Comparison of ENCODE assay signal across 18 cellular contexts in genomic region chr1:231699769-231700168, GRCh38.
A peak's percentile ranks its signal among the peaks of the same experiment; 100 is the strongest.
DNase-seq lines count a peak whose midpoint lies in the region; ATAC-seq and TF ChIP-seq lines count a peak whose summit lies in the region.
"Had no signal": no experiment of that assay in that cellular context is flagged by ENCODE, and none has a peak within 500 bp of the region (broad histone marks: within the 10 kb centered on the region; RNA-seq: fewer than 3 reads in every experiment).

No MANE protein-coding gene starts in this region.

- H2AFZ ChIP-seq in fibroblast of lung (ENCODE audit: low read length) (no peak overlapping the region), osteoblast (ENCODE audit: low read length) (peak overlapping the region; percentile 75)

- no peak overlapping the region for H3K9ac ChIP-seq in fibroblast of lung (ENCODE audit: insufficient read depth, low read length)
- H3K9ac ChIP-seq in mesendoderm (ENCODE audit: low read length): no peak overlapping the region

- no peak overlapping the region for H3K56ac ChIP-seq in mesendoderm (ENCODE audit: low read length)

- H4K5ac ChIP-seq in mesendoderm (ENCODE audit: low read length): no peak overlapping the region

- no peak for ATAC-seq in GM21367 (IDR thresholded peaks at IDR 0.05; ENCODE audit: unreplicated experiment)
- no peak for ATAC-seq in T-cell (replicated peaks in 1 of 4)
- ATAC-seq: GM12878, PC-3 had no signal

- H3K27me3 ChIP-seq in fibroblast of lung (ENCODE audit: control insufficient read depth, insufficient read depth, low read length) (no peaks in the 10 kb centered on the region), osteoblast (ENCODE audit: insufficient read depth, low read length) (no peaks in the 10 kb centered on the region), mesendoderm (ENCODE audit: insufficient read depth, low read length, poor library complexity) (no peaks in the 10 kb centered on the region)
- H3K27me3 ChIP-seq: cardiac muscle cell, upper lobe of left lung had no signal

- H3K79me2 ChIP-seq in fibroblast of lung (ENCODE audit: control insufficient read depth, insufficient read depth, low read length): no peaks in the 10 kb centered on the region
- no peaks in the 10 kb centered on the region for H3K79me2 ChIP-seq in osteoblast (ENCODE audit: insufficient read depth, low read length)
- H3K79me2 ChIP-seq in mesendoderm (ENCODE audit: control insufficient read depth, insufficient read depth, low read length): no peaks in the 10 kb centered on the region

- DNase-seq in HEK293T (ENCODE audit: extremely low spot score): no peak
- peak; percentile 51 for DNase-seq in NOMO-1 treated with DMSO at 0.1 percent for 48 hours (lab: John Stamatoyannopoulos, UW; ENCODE audit: unreplicated experiment)
- peak; percentile 26 to 28 for DNase-seq in fibroblast of lung (ENCODE audit: low read depth in 2 of 2)
- no peak for DNase-seq in osteoblast (ENCODE audit: insufficient read length, low spot score, missing footprints)
- no peak for DNase-seq in activated CD8-positive, alpha-beta memory T cell treated with anti-CD3 and anti-CD28 coated beads for 24 hours
- no peak for DNase-seq in mesendoderm
- no peak for DNase-seq in T-cell
- DNase-seq: activated effector memory CD4-positive, alpha-beta T cell treated with anti-CD3 and anti-CD28 coated beads, Interleukin-2, amount 50 U/mL, for 16 hours; CD4-positive, alpha-beta T cell; EL; endodermal cell; PC-3; stimulated activated CD4-positive, alpha-beta T cell treated with anti-CD3 and anti-CD28 coated beads, Interleukin-2, amount 100 ng/mL, for 24 hours; upper lobe of left lung had no signal

- H3K4me3 Mint-ChIP-seq in T-cell: no peak overlapping the region
- H3K4me3 Mint-ChIP-seq: CD4-positive, alpha-beta T cell; endodermal cell had no signal

- H3K9me3 ChIP-seq in fibroblast of lung (ENCODE audit: control insufficient read depth, insufficient read depth, low read depth, low read length) (no peaks in the 10 kb centered on the region), osteoblast (ENCODE audit: low read depth, low read length) (no peaks in the 10 kb centered on the region)
- H3K9me3 ChIP-seq: upper lobe of left lung had no signal

- H3K23ac ChIP-seq in mesendoderm (ENCODE audit: low read length): no peak overlapping the region

- H3K4me1 Mint-ChIP-seq in T-cell: peaks cover 9 to 34% (median 11%) of the 10 kb centered on the region in 3 donors

- H3K27me3 Mint-ChIP-seq in T-cell: no peaks in the 10 kb centered on the region
- H3K27me3 Mint-ChIP-seq: CD4-positive, alpha-beta T cell had no signal

- H3K18ac ChIP-seq in mesendoderm (ENCODE audit: low read length): no peak overlapping the region

- H3K27ac ChIP-seq in fibroblast of lung (ENCODE audit: insufficient read depth, low read length) (no peak overlapping the region), osteoblast (ENCODE audit: low read depth, low read length) (no peak overlapping the region), mesendoderm (ENCODE audit: low read depth, low read length) (no peak overlapping the region)
- H3K27ac ChIP-seq: cardiac muscle cell, SK-N-MC had no signal

- peaks cover 66% of the 10 kb centered on the region for H3K36me3 Mint-ChIP-seq in T-cell

- H4K8ac ChIP-seq in mesendoderm (ENCODE audit: low read depth, low read length): no peak overlapping the region

- H2BK15ac ChIP-seq in mesendoderm (replicated peaks; ENCODE audit: low read depth): no peak overlapping the region

- no CpG with 5 or more reads among the region's 2 CpGs for WGBS in mesendoderm (ENCODE audit: extremely low coverage, insufficient coverage, low lambda C conversion rate)

- no peak overlapping the region for H3K4ac ChIP-seq in mesendoderm (ENCODE audit: low read depth, low read length)

- H3K4me3 ChIP-seq in fibroblast of lung (replicated peaks in 1 of 4; ENCODE audit: control extremely low read depth in 1 of 4, insufficient read depth in 1 of 4, low read depth in 3 of 4, low read length in 4 of 4): peak overlapping the region in 1 of 4 experiments; percentile 2
- peak overlapping the region; percentile 36 for H3K4me3 ChIP-seq in osteoblast (ENCODE audit: insufficient read depth, low read length)
- H3K4me3 ChIP-seq in mesendoderm (ENCODE audit: low read length): no peak overlapping the region
- H3K4me3 ChIP-seq: cardiac muscle cell, GM12878, SK-N-MC, upper lobe of left lung had no signal

- CTCF ChIA-PET in HEK293T (lab: Yijun Ruan, JAX): no interaction called here
- CTCF ChIA-PET in T-cell (lab: Charles Lee): interaction anchor here in 1 of 2 donors (0.6 kb wide), 1 partner anchor 11 kb away, joined by 3 read pairs; no protein-coding TSS in a partner anchor

- no peak overlapping the region for H2BK5ac ChIP-seq in mesendoderm (ENCODE audit: low read length)

- H3K4me1 ChIP-seq in fibroblast of lung (ENCODE audit: control insufficient read depth, extremely low read depth, insufficient read depth, low read length): no peaks in the 10 kb centered on the region
- H3K4me1 ChIP-seq in osteoblast (ENCODE audit: insufficient read depth, low read length): peaks cover 16% of the 10 kb centered on the region
- no peaks in the 10 kb centered on the region for H3K4me1 ChIP-seq in mesendoderm (ENCODE audit: control insufficient read depth, low read depth, low read length)

- peaks cover 0 to 5% (median 0%) of the 10 kb centered on the region in 3 donors for H3K9me3 Mint-ChIP-seq in T-cell
- H3K9me3 Mint-ChIP-seq: CD4-positive, alpha-beta T cell; endodermal cell had no signal

- H4K20me1 ChIP-seq in fibroblast of lung (ENCODE audit: control insufficient read depth, extremely low read depth, insufficient read depth, low read length) (no peaks in the 10 kb centered on the region), osteoblast (ENCODE audit: insufficient read depth, low read length) (no peaks in the 10 kb centered on the region)

- no peak for TF ChIP-seq CTCF in fibroblast of lung (conservative IDR thresholded peaks at IDR 0.05 in 1 of 2, IDR thresholded peaks at IDR 0.05 in 1 of 2; ENCODE audit: low read depth in 1 of 2, low read length in 2 of 2)
- no peak for TF ChIP-seq CTCF in osteoblast (IDR thresholded peaks at IDR 0.05; ENCODE audit: extremely low read depth, low read depth, low read length)

- H3K27ac Mint-ChIP-seq in T-cell: peak overlapping the region in 1 of 2 donors; percentile 7
- H3K27ac Mint-ChIP-seq: CD4-positive, alpha-beta T cell; endodermal cell had no signal

- H2BK120ac ChIP-seq in mesendoderm (ENCODE audit: low read depth, low read length): no peak overlapping the region

- H2AK5ac ChIP-seq in mesendoderm (ENCODE audit: low read length): no peak overlapping the region

- POLR2A ChIA-PET in HEK293T (lab: Yijun Ruan, JAX): no interaction called here
- POLR2A ChIA-PET in T-cell (lab: Charles Lee): no interaction called here

- H3K36me3 ChIP-seq in fibroblast of lung (ENCODE audit: control insufficient read depth, insufficient read depth, low read length) (no peaks in the 10 kb centered on the region), osteoblast (ENCODE audit: insufficient read depth, low read length) (no peaks in the 10 kb centered on the region), mesendoderm (ENCODE audit: control insufficient read depth, insufficient read depth, low read length) (no peaks in the 10 kb centered on the region)
- H3K36me3 ChIP-seq: cardiac muscle cell, upper lobe of left lung had no signal

- no peaks in the 10 kb centered on the region for H3K79me1 ChIP-seq in mesendoderm (ENCODE audit: low read length)

- H3K4me2 ChIP-seq in fibroblast of lung (ENCODE audit: extremely low read depth, insufficient read depth, low read length) (no peak overlapping the region), osteoblast (ENCODE audit: insufficient read depth, low read length) (peak overlapping the region; percentile 50), mesendoderm (ENCODE audit: low read length) (no peak overlapping the region)

TF ChIP-seq in HEK293T, 16 proteins besides CTCF, POLR2A, EP300 and RAD21:
- no peak for TF ChIP-seq ARNT (IDR thresholded peaks at IDR 0.05)
- TF ChIP-seq FOXK2 (IDR thresholded peaks at IDR 0.05): 0 out of 2 replicates have a peak, but pooled peaks have one; percentile 34

Comparison
In these comparisons a context has a peak if more than half of its experiments do, and no peak if none do; other contexts are left out.
1. DNase-seq: peak in NOMO-1 treated with DMSO at 0.1 percent for 48 hours (single experiment) and fibroblast of lung (2 of 2); none in HEK293T (single experiment), osteoblast (single experiment), activated CD8-positive, alpha-beta memory T cell treated with anti-CD3 and anti-CD28 coated beads for 24 hours (single experiment), mesendoderm (single experiment) and T-cell (0 of 34).